ENCODE assay signal across 10 cellular contexts in genomic region chr3:42369304-42369703, GRCh38. TPM values are rescaled to one million over a fixed set of nuclear protein-coding genes. Genes with fewer than 3 reads are reported as not detected.
DNase-seq lines count a peak whose midpoint lies in the region; ATAC-seq lines count a peak whose summit lies in the region.
"Had no signal": no experiment of that assay in that cellular context is flagged by ENCODE, and none has a peak within 500 bp of the region (broad histone marks: within the 10 kb centered on the region; RNA-seq: fewer than 3 reads in every experiment).

No MANE protein-coding gene starts in this region.

- peaks cover 5% of the 10 kb centered on the region for H3K36me3 Mint-ChIP-seq in stimulated activated memory B cell treated with anti-CD40 and anti-IgM and Interleukin-4, amounts not matched to agents 10 μg/mL and 1 μg/mL and 100 μg/mL, for 72 hours
- peaks cover 2% of the 10 kb centered on the region for H3K36me3 Mint-ChIP-seq in T-helper 17 cell (ENCODE audit: low read depth)

- no peak overlapping the region for H3K27ac Mint-ChIP-seq in stimulated activated memory B cell treated with anti-CD40 and anti-IgM and Interleukin-4, amounts not matched to agents 10 μg/mL and 1 μg/mL and 100 μg/mL, for 72 hours
- H3K27ac Mint-ChIP-seq in T-helper 17 cell: no peak overlapping the region

- intact Hi-C loops in right cardiac atrium (cut with DNase I): no loop called here

- no peak overlapping the region for H3K4me3 Mint-ChIP-seq in stimulated activated memory B cell treated with anti-CD40 and anti-IgM and Interleukin-4, amounts not matched to agents 10 μg/mL and 1 μg/mL and 100 μg/mL, for 72 hours
- no peak overlapping the region for H3K4me3 Mint-ChIP-seq in T-helper 17 cell

- H3K9me3 ChIP-seq in right cardiac atrium (ENCODE audit: control insufficient read depth, low read length) (peaks cover 2% of the 10 kb centered on the region), T-helper 17 cell (ENCODE audit: control insufficient read depth, low read length, poor library complexity, severe bottlenecking) (no peaks in the 10 kb centered on the region)
- H3K9me3 ChIP-seq: psoas muscle had no signal

- no peak overlapping the region for H3K27ac ChIP-seq in right cardiac atrium (ENCODE audit: low read length)
- H3K27ac ChIP-seq: psoas muscle had no signal

- DNase-seq in NCI-H345 (lab: John Stamatoyannopoulos, UW): peak; percentile 49
- no peak for DNase-seq in NCI-H345 treated with DMSO at 0.1 percent for 48 hours (lab: John Stamatoyannopoulos, UW; ENCODE audit: unreplicated experiment)
- peak; percentile 2 for DNase-seq in NCI-H69 (lab: John Stamatoyannopoulos, UW)
- peak; percentile 50 to 69 (median 57) for DNase-seq in right cardiac atrium
- no peak for DNase-seq in T-helper 17 cell
- DNase-seq in activated CD4-positive, alpha-beta T cell treated with anti-CD3 and anti-CD28 coated beads for 48 hours: no peak
- DNase-seq: activated CD4-positive, CD25-positive, alpha-beta regulatory T cell treated with anti-CD3 and anti-CD28 coated beads, Interleukin-2, amount 50 U/mL, for 72 hours; psoas muscle had no signal

- WGBS in right cardiac atrium: 19% methylated on average over 4 of the region's 4 CpGs

- H3K4me1 ChIP-seq in right cardiac atrium (ENCODE audit: control insufficient read depth, insufficient read depth, low read length): no peaks in the 10 kb centered on the region
- H3K4me1 ChIP-seq: psoas muscle had no signal

- no peaks in the 10 kb centered on the region for H3K27me3 ChIP-seq in right cardiac atrium (ENCODE audit: control insufficient read depth, insufficient read depth)

- H3K4me1 Mint-ChIP-seq in stimulated activated memory B cell treated with anti-CD40 and anti-IgM and Interleukin-4, amounts not matched to agents 10 μg/mL and 1 μg/mL and 100 μg/mL, for 72 hours: no peaks in the 10 kb centered on the region
- H3K4me1 Mint-ChIP-seq in T-helper 17 cell: no peaks in the 10 kb centered on the region

- no peak overlapping the region for H3K4me3 ChIP-seq in right cardiac atrium (ENCODE audit: low read length)
- H3K4me3 ChIP-seq: psoas muscle had no signal

- H3K27me3 Mint-ChIP-seq in stimulated activated memory B cell treated with anti-CD40 and anti-IgM and Interleukin-4, amounts not matched to agents 10 μg/mL and 1 μg/mL and 100 μg/mL, for 72 hours: no peaks in the 10 kb centered on the region
- peaks cover 16% of the 10 kb centered on the region for H3K27me3 Mint-ChIP-seq in T-helper 17 cell

- ATAC-seq in right cardiac atrium (peak; percentile 62 to 72), T-helper 17 cell (no peak), HG02885 (IDR thresholded peaks at IDR 0.05; ENCODE audit: poor library complexity, unreplicated experiment) (no peak)
- ATAC-seq in stimulated activated memory B cell treated with anti-CD40 and anti-IgM and Interleukin-4, amounts not matched to agents 10 μg/mL and 1 μg/mL and 100 μg/mL, for 72 hours: peak; percentile 44
- ATAC-seq: psoas muscle had no signal

- peaks cover 10% of the 10 kb centered on the region for H3K9me3 Mint-ChIP-seq in stimulated activated memory B cell treated with anti-CD40 and anti-IgM and Interleukin-4, amounts not matched to agents 10 μg/mL and 1 μg/mL and 100 μg/mL, for 72 hours

RNA-seq across cellular contexts. Expression of gene LYZL4, which starts 41.1 kb away (rescaled TPM):
- total RNA-seq in right cardiac atrium: not detected
- not detected for polyA plus RNA-seq in right cardiac atrium
- not detected for total RNA-seq in T-helper 17 cell
- total RNA-seq: psoas muscle had no signal
- polyA plus RNA-seq: psoas muscle had no signal

Comparison
In these comparisons a context has a peak if more than half of its experiments do, and no peak if none do; other contexts are left out.
1. DNase-seq: peak in NCI-H345 (single experiment), NCI-H69 (single experiment) and right cardiac atrium (3 of 3); none in NCI-H345 treated with DMSO at 0.1 percent for 48 hours (single experiment), T-helper 17 cell (0 of 3) and activated CD4-positive, alpha-beta T cell treated with anti-CD3 and anti-CD28 coated beads for 48 hours (single experiment).
2. ATAC-seq: peak in right cardiac atrium (2 of 2) and stimulated activated memory B cell treated with anti-CD40 and anti-IgM and Interleukin-4, amounts not matched to agents 10 μg/mL and 1 μg/mL and 100 μg/mL, for 72 hours (single experiment); none in T-helper 17 cell (single experiment) and HG02885 (single experiment).